Comparison of ENCODE assay signal across 13 cellular contexts in the genomic region with DNA sequence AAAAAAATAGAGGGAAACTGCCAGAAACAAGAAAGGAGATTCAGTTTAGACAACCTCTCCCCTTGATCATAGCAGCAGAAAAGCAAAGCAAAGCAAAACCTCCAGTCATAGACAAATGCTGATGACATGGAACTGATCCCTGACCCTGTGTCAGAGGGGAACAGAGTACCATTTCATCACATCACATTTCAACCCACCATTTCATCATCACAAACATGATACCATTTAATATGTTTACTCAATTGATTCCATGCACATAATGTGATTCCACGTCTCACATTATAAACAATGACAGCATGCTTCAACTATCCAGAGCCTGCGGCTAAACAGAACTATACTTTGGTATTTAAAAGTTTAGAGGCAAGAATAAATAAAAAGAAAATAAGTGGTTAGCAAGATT. TPM values are rescaled to one million over a fixed set of nuclear protein-coding genes. Genes with fewer than 3 reads are reported as not detected.
DNase-seq lines count a peak whose midpoint lies in the region; ATAC-seq and TF ChIP-seq lines count a peak whose summit lies in the region.
"Had no signal": no experiment of that assay in that cellular context is flagged by ENCODE, and none has a peak within 500 bp of the region (broad histone marks: within the 10 kb centered on the region; RNA-seq: fewer than 3 reads in every experiment).

No MANE protein-coding gene starts in this region.

- H3K9me3 ChIP-seq in stomach = no peaks in the 10 kb centered on the region

- WGBS in stomach, 5 donors = 63 to 74% (median 65%) methylated on average over 2 of the region's 2 CpGs

- peaks cover 12% of the 10 kb centered on the region for H3K36me3 Mint-ChIP-seq in osteocyte (ENCODE audit: unreplicated experiment)
- H3K36me3 Mint-ChIP-seq: natural killer cell had no signal

- no peak overlapping the region for H3K4me3 Mint-ChIP-seq in osteocyte (ENCODE audit: unreplicated experiment)
- H3K4me3 Mint-ChIP-seq: activated naive CD8-positive, alpha-beta T cell; natural killer cell had no signal

- intact Hi-C loops in stomach (cut with DNase I; ENCODE audit: low total_unique reads) = no loop called here

- no peak for ATAC-seq in GM19455 (IDR thresholded peaks at IDR 0.05; ENCODE audit: unreplicated experiment)
- ATAC-seq: natural killer cell had no signal

- H3K27ac ChIP-seq in stomach = peak overlapping the region in 2 of 5 donors; percentile 36 to 39

- H3K4me1 ChIP-seq in stomach = peaks cover 0 to 22% (median 8%) of the 10 kb centered on the region in 4 donors

- H3K4me1 Mint-ChIP-seq in osteocyte (ENCODE audit: unreplicated experiment) = peaks cover 62% of the 10 kb centered on the region

- TF ChIP-seq CTCF in epithelial cell of esophagus (IDR thresholded peaks at IDR 0.05; ENCODE audit: insufficient read depth, low read depth, low read length, missing control alignments) (no peak), osteocyte (IDR thresholded peaks at IDR 0.05) (no peak), stomach (IDR thresholded peaks at IDR 0.05) (no peak)

- peak overlapping the region; percentile 87 for H3K27ac Mint-ChIP-seq in osteocyte (ENCODE audit: unreplicated experiment)
- H3K27ac Mint-ChIP-seq: activated naive CD8-positive, alpha-beta T cell; natural killer cell had no signal

- DNase-seq in EH (ENCODE audit: low read depth) (peak; percentile 93), NCI-H226 (peak; percentile 6), epithelial cell of esophagus (ENCODE audit: low read depth) (peak; percentile 68), osteocyte (ENCODE audit: extremely low spot score, unreplicated experiment) (no peak), stomach (no peak), NCI-H2107 (lab: John Stamatoyannopoulos, UW) (no peak), SKM-1 treated with dmso at 0.1 percent for 144 hours (lab: John Stamatoyannopoulos, UW; ENCODE audit: unreplicated experiment) (no peak)
- DNase-seq: natural killer cell; NCI-H1105; stimulated activated CD8-positive, alpha-beta memory T cell treated with anti-CD3 and anti-CD28 coated beads, Interleukin-4, amount 100 ng/mL, for 48 hours; T-helper 1 cell had no signal

- H3K27me3 ChIP-seq in stomach = no peaks in the 10 kb centered on the region

- no peak for TF ChIP-seq POLR2A in stomach (IDR thresholded peaks at IDR 0.05)

- no peaks in the 10 kb centered on the region for H3K27me3 Mint-ChIP-seq in osteocyte (ENCODE audit: unreplicated experiment)
- H3K27me3 Mint-ChIP-seq: activated naive CD8-positive, alpha-beta T cell had no signal

- no peak overlapping the region for H3K4me3 ChIP-seq in epithelial cell of esophagus (ENCODE audit: low read length)
- no peak overlapping the region for H3K4me3 ChIP-seq in stomach

- H3K9me3 Mint-ChIP-seq in osteocyte (ENCODE audit: unreplicated experiment) = no peaks in the 10 kb centered on the region
- H3K9me3 Mint-ChIP-seq: natural killer cell had no signal

- no peak for TF ChIP-seq EP300 in stomach (IDR thresholded peaks at IDR 0.05)

- H3K36me3 ChIP-seq in stomach = peaks cover 3 to 25% (median 5%) of the 10 kb centered on the region in 4 donors

RNA-seq across cellular contexts. Expression of gene ACOT12, which starts 28.7 kb away (rescaled TPM):
- total RNA-seq in osteocyte = not detected in 2 replicates
- not detected for total RNA-seq in stomach
- polyA plus RNA-seq in stomach = not detected
- total RNA-seq: natural killer cell had no signal

Comparison
In these comparisons a context has a peak if more than half of its experiments do, and no peak if none do; other contexts are left out.
1. DNase-seq: peak in EH (single experiment), NCI-H226 (single experiment) and epithelial cell of esophagus (single experiment); none in osteocyte (single experiment), stomach (single experiment), NCI-H2107 (single experiment) and SKM-1 treated with dmso at 0.1 percent for 144 hours (single experiment).